In the genomic region with DNA sequence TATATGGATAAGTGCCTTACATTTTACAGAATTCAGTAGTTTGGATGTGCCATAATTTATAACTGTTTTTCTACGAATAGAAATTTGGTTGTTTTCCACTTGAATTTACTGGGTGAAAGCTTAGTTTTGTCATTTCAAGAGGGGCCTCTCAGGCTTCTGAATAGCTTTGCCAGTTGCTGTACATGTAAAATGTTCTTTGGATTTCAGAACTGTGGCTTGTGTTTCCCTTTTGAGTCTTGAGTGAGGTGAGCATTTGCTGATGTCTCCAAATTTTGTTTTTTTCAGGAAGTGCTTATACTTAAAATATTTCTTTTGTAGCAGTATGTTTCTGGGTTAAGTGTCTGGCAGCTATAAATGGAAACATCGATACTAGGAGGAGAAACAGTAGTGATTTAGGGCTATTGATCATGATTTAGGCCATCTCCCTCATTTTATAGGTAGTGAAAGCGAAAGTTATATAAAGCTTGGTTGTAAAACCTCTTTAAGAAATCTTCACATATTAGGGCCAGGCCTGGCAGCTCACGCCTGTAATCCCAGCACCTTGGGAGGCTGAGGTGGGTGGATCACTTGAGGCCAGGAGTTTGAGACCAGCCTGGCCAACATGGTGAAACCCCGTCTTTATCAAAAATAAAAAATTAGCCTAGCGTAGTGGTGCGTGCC, we compare ENCODE assay signal across 1 cellular context.
TF ChIP-seq lines count a peak whose summit lies in the region.

No MANE protein-coding gene starts in this region.

TF ChIP-seq in GM23338, 12 proteins besides CTCF, POLR2A, EP300 and RAD21 (continued from another document):
- TF ChIP-seq ZNF462 (CRISPR knock-in tag; IDR thresholded peaks at IDR 0.05) (no peak), ZNF331 (CRISPR knock-in tag; IDR thresholded peaks at IDR 0.05; ENCODE audit: low read depth) (no peak), JUNB (IDR thresholded peaks at IDR 0.05; ENCODE audit: unreplicated experiment) (no peak), NANOG (IDR thresholded peaks at IDR 0.05; ENCODE audit: borderline replicate concordance) (no peak), STAT1 (IDR thresholded peaks at IDR 0.05; ENCODE audit: unreplicated experiment) (no peak)
